Comparison of ENCODE assay signal across 23 cellular contexts in the genomic region with DNA sequence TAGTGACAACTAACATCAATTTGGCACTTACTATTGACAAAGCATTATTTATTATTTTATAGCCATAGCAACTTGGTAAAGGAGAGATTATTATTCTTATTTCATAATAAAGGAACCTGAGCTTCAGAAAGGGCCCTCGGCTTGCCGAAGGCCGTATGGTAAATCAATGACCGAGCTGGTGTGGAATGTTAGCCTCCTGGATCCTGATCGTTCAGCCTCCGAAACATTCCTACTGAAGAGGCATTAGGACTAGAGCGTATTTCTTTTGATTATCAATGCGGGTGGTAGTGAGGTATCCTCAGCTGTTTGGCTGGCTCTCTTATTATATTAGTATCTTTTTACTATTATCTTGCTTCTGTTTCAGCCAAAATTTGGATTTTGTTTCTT.
DNase-seq lines count a peak whose midpoint lies in the region; ATAC-seq and TF ChIP-seq lines count a peak whose summit lies in the region.
"Had no signal": no experiment of that assay in that cellular context is flagged by ENCODE, and none has a peak within 500 bp of the region (broad histone marks: within the 10 kb centered on the region; RNA-seq: fewer than 3 reads in every experiment).

No MANE protein-coding gene starts in this region.

- TF ChIP-seq CTCF in Panc1 (IDR thresholded peaks at IDR 0.05) = no peak
- TF ChIP-seq CTCF in coronary artery (IDR thresholded peaks at IDR 0.05) = no peak
- no peak for TF ChIP-seq CTCF in tibial artery (IDR thresholded peaks at IDR 0.05)

- no TSS peak for BruUV-seq in Panc1 (replicated peaks; lab: Mats Ljungman, UMichigan)

- H3K56ac ChIP-seq in mesendoderm (ENCODE audit: low read length) = no peak overlapping the region

- H3K18ac ChIP-seq in mesendoderm (ENCODE audit: low read length) = no peak overlapping the region

- no peaks in the 10 kb centered on the region for H3K79me2 ChIP-seq in mesendoderm (ENCODE audit: control insufficient read depth, insufficient read depth, low read length)

- WGBS in mesendoderm (ENCODE audit: extremely low coverage, insufficient coverage, low lambda C conversion rate) = no CpG with 5 or more reads among the region's 8 CpGs

- DNase-seq in Panc1 (ENCODE audit: low read depth, low spot score) (no peak), coronary artery (ENCODE audit: low spot score) (no peak), mesendoderm (peak; percentile 48), tibial artery (no peak), NCI-H774 (lab: John Stamatoyannopoulos, UW) (no peak), NCI-H1694 treated with DMSO at 0.1 percent for 48 hours (lab: John Stamatoyannopoulos, UW) (no peak), posterior cingulate gyrus (no peak), erythroblast (lab: John Stamatoyannopoulos, UW) (no peak)
- DNase-seq: activated CD4-positive, alpha-beta memory T cell treated with anti-CD3 and anti-CD28 coated beads for 36 hours; activated CD4-positive, CD25-positive, alpha-beta regulatory T cell; activated gamma-delta T cell treated with Interleukin-2 at 50 U/mL for 16 hours; activated T-cell treated with anti-CD3 and anti-CD28 coated beads for 4 hours; adrenal gland; DND-41; effector CD8-positive, alpha-beta T cell; H9; KG1; NCI-H1694; NCI-H345; stimulated activated CD4-positive, alpha-beta T cell treated with anti-CD3 and anti-CD28 coated beads, Interleukin-2, amount 100 ng/mL, for 24 hours; stimulated activated naive CD4-positive, alpha-beta T cell treated with Interleukin-2 at 50 U/mL for 16 hours had no signal

- no peak for TF ChIP-seq POLR2A in erythroblast (IDR thresholded peaks at IDR 0.05; ENCODE audit: low read length)

- H3K36me3 ChIP-seq in Panc1 (ENCODE audit: control insufficient read depth, insufficient read depth, low read length) = no peaks in the 10 kb centered on the region
- H3K36me3 ChIP-seq in mesendoderm (ENCODE audit: control insufficient read depth, insufficient read depth, low read length) = no peaks in the 10 kb centered on the region
- no peaks in the 10 kb centered on the region for H3K36me3 ChIP-seq in tibial artery
- H3K36me3 ChIP-seq: adrenal gland had no signal

- no peak overlapping the region for H2BK15ac ChIP-seq in mesendoderm (replicated peaks; ENCODE audit: low read depth)

- CTCF ChIA-PET in Panc1 (lab: Charles Lee) = no interaction called here

- no peak overlapping the region for H4K8ac ChIP-seq in mesendoderm (ENCODE audit: low read depth, low read length)

- no peak overlapping the region for H3K4me2 ChIP-seq in mesendoderm (ENCODE audit: low read length)

- no peak overlapping the region for H3K23ac ChIP-seq in mesendoderm (ENCODE audit: low read length)

- no peaks in the 10 kb centered on the region for H3K79me1 ChIP-seq in mesendoderm (ENCODE audit: low read length)

- intact Hi-C loops in Panc1 (cut with micrococcal nuclease; ENCODE audit: unreplicated experiment) = no loop called here
- intact Hi-C loops in tibial artery (cut with DNase I; ENCODE audit: low total_unique reads) = loop anchor here (10.0 kb wide), 1 partner anchor 54 kb away; no protein-coding TSS in a partner anchor
- intact Hi-C loops in posterior cingulate gyrus (cut with DNase I) = no loop called here

- no peak overlapping the region for H2BK120ac ChIP-seq in mesendoderm (ENCODE audit: low read depth, low read length)

- H3K4ac ChIP-seq in mesendoderm (ENCODE audit: low read depth, low read length) = no peak overlapping the region

- no peak overlapping the region for H3K9ac ChIP-seq in mesendoderm (ENCODE audit: low read length)

- POLR2A ChIA-PET in Panc1 (lab: Charles Lee) = no interaction called here

- H4K5ac ChIP-seq in mesendoderm (ENCODE audit: low read length) = no peak overlapping the region

- H3K4me1 ChIP-seq in Panc1 (ENCODE audit: control insufficient read depth, insufficient read depth, low read length) = peaks cover 28% of the 10 kb centered on the region
- no peaks in the 10 kb centered on the region for H3K4me1 ChIP-seq in mesendoderm (ENCODE audit: control insufficient read depth, low read depth, low read length)
- H3K4me1 ChIP-seq in tibial artery = peaks cover 0 to 81% (median 34%) of the 10 kb centered on the region in 4 donors

- no peaks in the 10 kb centered on the region for H3K27me3 ChIP-seq in Panc1 (ENCODE audit: control insufficient read depth, insufficient read depth, low read length)
- no peaks in the 10 kb centered on the region for H3K27me3 ChIP-seq in mesendoderm (ENCODE audit: insufficient read depth, low read length, poor library complexity)
- no peaks in the 10 kb centered on the region for H3K27me3 ChIP-seq in tibial artery
- H3K27me3 ChIP-seq: adrenal gland had no signal

- H2BK5ac ChIP-seq in mesendoderm (ENCODE audit: low read length) = no peak overlapping the region

- ATAC-seq in Panc1 = no peak
- ATAC-seq: esophagus mucosa had no signal

- H3K27ac ChIP-seq in Panc1 (ENCODE audit: low read length) = peak overlapping the region; percentile 91
- peak overlapping the region; percentile 82 to 83 for H3K27ac ChIP-seq in coronary artery
- H3K27ac ChIP-seq in mesendoderm (ENCODE audit: low read depth, low read length) = no peak overlapping the region
- peak overlapping the region; percentile 78 to 79 for H3K27ac ChIP-seq in tibial artery
- H3K27ac ChIP-seq: adrenal gland, SK-N-MC had no signal

- H3K9me3 ChIP-seq in Panc1 (ENCODE audit: control insufficient read depth, insufficient read depth, low read depth, low read length) (no peaks in the 10 kb centered on the region), tibial artery (no peaks in the 10 kb centered on the region)
- H3K9me3 ChIP-seq: adrenal gland had no signal

- H3K4me3 ChIP-seq in Panc1 (ENCODE audit: low read depth in 2 of 2, low read length in 2 of 2) (no peak overlapping the region), coronary artery (no peak overlapping the region), mesendoderm (ENCODE audit: low read length) (no peak overlapping the region), tibial artery (no peak overlapping the region)
- H3K4me3 ChIP-seq: adrenal gland, SK-N-MC had no signal

- in situ Hi-C loops in Panc1 (cut with HindIII; ENCODE audit: low pct_unique_long_range_greater_than_20kb, low sequenced_read_pairs) = no loop called here

- no peak overlapping the region for H2AK5ac ChIP-seq in mesendoderm (ENCODE audit: low read length)
